Comparison of ENCODE assay signal across 10 cellular contexts in the genomic region with DNA sequence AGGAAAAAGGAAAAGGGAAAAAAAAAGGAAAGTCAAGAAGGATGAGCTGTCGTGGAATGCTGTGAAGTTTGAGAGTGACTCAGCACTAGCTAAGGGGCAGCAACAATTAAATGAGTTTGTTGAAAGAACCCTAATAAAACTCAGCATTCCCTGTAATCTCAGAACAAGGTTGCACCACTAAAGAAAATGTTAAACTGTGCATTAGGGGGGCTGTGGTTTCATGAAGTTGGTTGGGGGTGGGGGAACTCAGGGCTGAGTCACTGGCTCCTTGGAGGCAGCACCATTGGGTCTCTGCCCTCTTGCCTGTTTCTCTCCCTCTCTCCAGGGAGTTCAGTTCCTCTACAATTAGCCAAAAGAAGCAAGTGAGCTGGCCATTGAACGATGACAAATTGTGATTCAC.
A peak's percentile ranks its signal among the peaks of the same experiment; 100 is the strongest.
DNase-seq lines count a peak whose midpoint lies in the region; FAIRE-seq and TF ChIP-seq lines count a peak whose summit lies in the region.
"Had no signal": no experiment of that assay in that cellular context is flagged by ENCODE, and none has a peak within 500 bp of the region (broad histone marks: within the 10 kb centered on the region; RNA-seq: fewer than 3 reads in every experiment).

No MANE protein-coding gene starts in this region.

- no peak overlapping the region for H3K56ac ChIP-seq in H1 (replicated peaks; ENCODE audit: insufficient read length, low read depth, low read length)

- H3K18ac ChIP-seq in H1 (ENCODE audit: extremely low read depth, low read length): no peak overlapping the region

- no peak overlapping the region for H3K4ac ChIP-seq in H1 (replicated peaks; ENCODE audit: insufficient read length, low read depth, low read length)

- H3K9ac ChIP-seq in H1 (replicated peaks in 1 of 4; ENCODE audit: extremely low read depth in 1 of 4, low read depth in 3 of 4, low read length in 3 of 4): no peak overlapping the region

- no peak overlapping the region for H2BK120ac ChIP-seq in H1 (replicated peaks; ENCODE audit: low read depth, low read length)

- H3K4me3 Mint-ChIP-seq in activated naive CD4-positive, alpha-beta T cell treated with anti-CD3 and anti-CD28 coated beads for 36 hours: no peak overlapping the region

- H3K23ac ChIP-seq in H1 (ENCODE audit: insufficient read length): no peak overlapping the region

- no peak overlapping the region for H4K5ac ChIP-seq in H1 (ENCODE audit: insufficient read length, low read depth, low read length)

- intact Hi-C loops in activated naive CD4-positive, alpha-beta T cell treated with anti-CD3 and anti-CD28 coated beads for 36 hours (cut with micrococcal nuclease): no loop called here

- no peak overlapping the region for H2BK15ac ChIP-seq in H1 (ENCODE audit: low read length)

- H3K27ac Mint-ChIP-seq in activated naive CD4-positive, alpha-beta T cell treated with anti-CD3 and anti-CD28 coated beads for 36 hours: no peak overlapping the region

- no peaks in the 10 kb centered on the region for H3K4me1 Mint-ChIP-seq in activated naive CD4-positive, alpha-beta T cell treated with anti-CD3 and anti-CD28 coated beads for 36 hours (ENCODE audit: low read depth)

- no peak for TF ChIP-seq EP300 in H1 (IDR thresholded peaks at IDR 0.05; ENCODE audit: borderline replicate concordance in 1 of 2, low read depth in 2 of 2, low read length in 2 of 2)

- no peak overlapping the region for H2BK5ac ChIP-seq in H1 (ENCODE audit: low read depth, low read length)

- WGBS in H1 (ENCODE audit: extremely low coverage in 1 of 2, insufficient coverage in 1 of 2, insufficient read length in 1 of 2, insufficient replicate concordance in 2 of 2, low coverage in 1 of 2, low lambda C conversion rate in 2 of 2, missing lambda C conversion rate in 1 of 2), 2 experiments: 83% methylated on average over 2 of the region's 2 CpGs; no CpG with 5 or more reads in 1 of the 2 experiments

- no peaks in the 10 kb centered on the region for H3K27me3 ChIP-seq in H1 (replicated peaks in 1 of 4; ENCODE audit: control insufficient read depth in 3 of 4, extremely low read depth in 1 of 4, insufficient read depth in 3 of 4, low read length in 3 of 4)
- H3K27me3 ChIP-seq in muscle layer of duodenum (ENCODE audit: low read depth, low read length): no peaks in the 10 kb centered on the region

- no peaks in the 10 kb centered on the region for H3K9me3 Mint-ChIP-seq in activated naive CD4-positive, alpha-beta T cell treated with anti-CD3 and anti-CD28 coated beads for 36 hours

- H3K14ac ChIP-seq in H1 (ENCODE audit: insufficient read length): no peak overlapping the region

- POLR2A ChIA-PET in H1 (lab: Charles Lee; ENCODE audit: partially characterized antibody): no interaction called here

- no peaks in the 10 kb centered on the region for H3K23me2 ChIP-seq in H1 (ENCODE audit: low read depth, low read length)

- H2AK5ac ChIP-seq in H1 (ENCODE audit: low read depth, low read length): no peak overlapping the region

- H2AFZ ChIP-seq in H1 (ENCODE audit: low read length): peak overlapping the region; percentile 96; the same call in 1 of the 2 replicates

- DNase-seq in AG09309 (ENCODE audit: low read depth) (peak; percentile 98), NCI-H69 (lab: John Stamatoyannopoulos, UW) (peak; percentile 6), H1 (ENCODE audit: low read depth in 1 of 2, low spot score in 2 of 2) (no peak), Ammon's horn (ENCODE audit: low spot score) (no peak), activated gamma-delta T cell treated with Interleukin-2 at 50 U/mL for 16 hours (no peak), SIG-M5 treated with dmso at 0.1 percent for 504 hours (lab: John Stamatoyannopoulos, UW; ENCODE audit: unreplicated experiment) (no peak)
- no peak for DNase-seq in activated naive CD4-positive, alpha-beta T cell treated with anti-CD3 and anti-CD28 coated beads for 36 hours
- DNase-seq: Caco-2, NCI-H187 had no signal

- H3K36me3 ChIP-seq in H1 (ENCODE audit: control insufficient read depth in 2 of 4, insufficient read depth in 4 of 4, low read length in 3 of 4): no peaks in the 10 kb centered on the region
- peaks cover 0 to under 1% of the 10 kb centered on the region in 2 donors for H3K36me3 ChIP-seq in muscle layer of duodenum (ENCODE audit: control insufficient read depth in 1 of 2, insufficient read depth in 2 of 2, low read length in 2 of 2)

- no peaks in the 10 kb centered on the region for H3K79me1 ChIP-seq in H1 (ENCODE audit: low read depth, low read length)

- H3K4me3 ChIP-seq in AG09309 (ENCODE audit: control insufficient read depth, low read depth, low read length) (peak overlapping the region; percentile 39), H1 (ENCODE audit: extremely low read depth in 1 of 4, insufficient read depth in 2 of 4, low read depth in 3 of 4, low read length in 4 of 4) (no peak overlapping the region), muscle layer of duodenum (ENCODE audit: low read depth in 1 of 2, low read length in 2 of 2) (no peak overlapping the region)

- H2BK20ac ChIP-seq in H1 (ENCODE audit: low read length): no peak overlapping the region

- no peaks in the 10 kb centered on the region for H3K9me3 ChIP-seq in H1 (ENCODE audit: insufficient read depth in 2 of 2, low read depth in 1 of 2, low read length in 1 of 2)
- no peaks in the 10 kb centered on the region for H3K9me3 ChIP-seq in muscle layer of duodenum (ENCODE audit: control insufficient read depth in 1 of 2, low read length in 2 of 2)
- H3K9me3 ChIP-seq: Caco-2 had no signal

- no peaks in the 10 kb centered on the region for H3K79me2 ChIP-seq in H1 (ENCODE audit: control insufficient read depth in 1 of 2, insufficient read depth in 2 of 2, low read length in 2 of 2)

- FAIRE-seq in H1 (lab: Jason Lieb, UNC): no peak

- H4K8ac ChIP-seq in H1 (ENCODE audit: extremely low read depth, insufficient read depth, low read length): no peak overlapping the region

- H2BK12ac ChIP-seq in H1 (ENCODE audit: low read depth, low read length): no peak overlapping the region

- TF ChIP-seq CTCF in AG09309 (IDR thresholded peaks at IDR 0.05; ENCODE audit: control insufficient read depth, insufficient read depth, low read depth, low read length, missing control alignments) (no peak), H1 (IDR thresholded peaks at IDR 0.05; ENCODE audit: control extremely low read depth in 1 of 3, insufficient read depth in 1 of 3, low read depth in 1 of 3, low read length in 3 of 3) (no peak)

- no peak for TF ChIP-seq POLR2A in H1 (IDR thresholded peaks at IDR 0.05; ENCODE audit: control extremely low read depth in 1 of 2, low read depth in 2 of 2, low read length in 2 of 2)

- no peak overlapping the region for H3K27ac ChIP-seq in H1 (ENCODE audit: low read depth, low read length)
- H3K27ac ChIP-seq in muscle layer of duodenum (ENCODE audit: low read length): peak overlapping the region; percentile 36

- CTCF ChIA-PET in H1 (lab: Charles Lee; ENCODE audit: partially characterized antibody): interaction anchor here (0.9 to 1.3 kb wide), 3 partner anchors 22 to 526 kb away, joined by 3 to 4 read pairs (median 3); no protein-coding TSS in a partner anchor
- CTCF ChIA-PET in activated naive CD4-positive, alpha-beta T cell treated with anti-CD3 and anti-CD28 coated beads for 36 hours (lab: Charles Lee): no interaction called here

- H3K4me1 ChIP-seq in H1 (replicated peaks in 1 of 4; ENCODE audit: control insufficient read depth in 3 of 4, insufficient read depth in 4 of 4, low read length in 3 of 4) (peaks cover 0 to 3% (median 0%) of the 10 kb centered on the region in 4 experiments; a peak in 1 of 7 replicates), muscle layer of duodenum (ENCODE audit: control insufficient read depth in 1 of 2, insufficient read depth in 2 of 2, low read length in 2 of 2) (peaks cover 4 to 26% of the 10 kb centered on the region in 2 donors)
- H3K4me1 ChIP-seq: Caco-2 had no signal

- H4K20me1 ChIP-seq in H1 (replicated peaks in 1 of 2; ENCODE audit: control insufficient read depth in 1 of 2, insufficient read depth in 2 of 2, low read length in 2 of 2): no peaks in the 10 kb centered on the region

- H3K4me2 ChIP-seq in H1 (ENCODE audit: insufficient read depth in 1 of 2, low read depth in 2 of 2, low read length in 2 of 2): no peak overlapping the region

- TF ChIP-seq RAD21 in H1 (IDR thresholded peaks at IDR 0.05 in 1 of 2, conservative IDR thresholded peaks at IDR 0.05 in 1 of 2; ENCODE audit: low read depth in 2 of 2, low read length in 2 of 2): no peak

- H4K91ac ChIP-seq in H1 (replicated peaks; ENCODE audit: insufficient read length, low read length): no peak overlapping the region

- no peaks in the 10 kb centered on the region for H3K36me3 Mint-ChIP-seq in activated naive CD4-positive, alpha-beta T cell treated with anti-CD3 and anti-CD28 coated beads for 36 hours (ENCODE audit: low read depth)

- H3K27me3 Mint-ChIP-seq in activated naive CD4-positive, alpha-beta T cell treated with anti-CD3 and anti-CD28 coated beads for 36 hours (ENCODE audit: low read depth): peaks cover 12% of the 10 kb centered on the region

TF ChIP-seq in H1, 55 proteins besides CTCF, POLR2A, EP300 and RAD21:
- TF ChIP-seq SAP30 (IDR thresholded peaks at IDR 0.05; ENCODE audit: insufficient read depth, insufficient replicate concordance, low read length): no peak
- TF ChIP-seq MAFK (IDR thresholded peaks at IDR 0.05; ENCODE audit: low read depth, low read length): peak; percentile 73; the same call in 1 of the 2 replicates
- TF ChIP-seq BACH1 (IDR thresholded peaks at IDR 0.05; ENCODE audit: low read length): peak; percentile 78; the same call in 1 of the 2 replicates
TF ChIP-seq in H1: peak in this region for 2.

Comparison
In these comparisons a context has a peak if more than half of its experiments do, and no peak if none do; other contexts are left out.
1. DNase-seq: peak in AG09309 (single experiment) and NCI-H69 (single experiment); none in H1 (0 of 2), activated naive CD4-positive, alpha-beta T cell treated with anti-CD3 and anti-CD28 coated beads for 36 hours (single experiment), Ammon's horn (single experiment), activated gamma-delta T cell treated with Interleukin-2 at 50 U/mL for 16 hours (single experiment) and SIG-M5 treated with dmso at 0.1 percent for 504 hours (single experiment).